ENCODE assay signal across 24 cellular contexts in genomic region chr9:87180361-87180760, GRCh38.
DNase-seq lines count a peak whose midpoint lies in the region; ATAC-seq, FAIRE-seq and TF ChIP-seq lines count a peak whose summit lies in the region.
"Had no signal": no experiment of that assay in that cellular context is flagged by ENCODE, and none has a peak within 500 bp of the region (broad histone marks: within the 10 kb centered on the region; RNA-seq: fewer than 3 reads in every experiment).

No MANE protein-coding gene starts in this region.

- intact Hi-C loops in mammary epithelial cell (cut with micrococcal nuclease) (no loop called here), MCF 10A (cut with micrococcal nuclease) (no loop called here)

- 35% methylated on average over 5 of the region's 5 CpGs for WGBS in mammary epithelial cell (ENCODE audit: low coverage, missing lambda C conversion rate)

- H3K4me3 Mint-ChIP-seq in MCF 10A (ENCODE audit: unreplicated experiment) (no peak overlapping the region), nephron (no peak overlapping the region), WTC11 (no peak overlapping the region)
- H3K4me3 Mint-ChIP-seq: B cell; CD4-positive, CD25-positive, alpha-beta regulatory T cell had no signal

- H3K9me3 ChIP-seq in mammary epithelial cell (replicated peaks; ENCODE audit: insufficient read depth, low read length): no peaks in the 10 kb centered on the region
- H3K9me3 ChIP-seq: Caco-2 had no signal

- H4K20me1 ChIP-seq in mammary epithelial cell (ENCODE audit: insufficient read depth, low read length): no peaks in the 10 kb centered on the region

- no peak for TF ChIP-seq POLR2A in erythroblast (IDR thresholded peaks at IDR 0.05; ENCODE audit: low read length)

- no TSS peak for BruUV-seq in mammary epithelial cell (replicated peaks; lab: Mats Ljungman, UMichigan)
- no TSS peak for BruUV-seq in MCF 10A (replicated peaks; lab: Mats Ljungman, UMichigan)

- no peaks in the 10 kb centered on the region for H3K27me3 ChIP-seq in mammary epithelial cell (ENCODE audit: insufficient read depth, low read length)

- POLR2A ChIA-PET in MCF 10A (lab: Yijun Ruan, JAX): interaction anchor here (0.6 to 2.2 kb wide), 2 partner anchors 14 to 114 kb away, joined by 3 to 6 read pairs; no protein-coding TSS in a partner anchor
- POLR2A ChIA-PET in WTC11 (lab: Charles Lee): no interaction called here

- in situ Hi-C loops in mammary epithelial cell (cut with MboI; ENCODE audit: low sequenced_read_pairs in 2 of 2): no loop called here

- peak overlapping the region; percentile 58 for H2AFZ ChIP-seq in mammary epithelial cell (ENCODE audit: low read depth, low read length)

- H3K27ac ChIP-seq in mammary epithelial cell (ENCODE audit: insufficient read depth, low read depth, low read length): peak overlapping the region; percentile 85

- H3K4me3 ChIP-seq in mammary epithelial cell (replicated peaks in 1 of 3; ENCODE audit: insufficient read depth in 1 of 3, low read depth in 2 of 3, low read length in 3 of 3): no peak overlapping the region
- H3K4me3 ChIP-seq: GM12878 had no signal

- TF ChIP-seq CTCF in mammary epithelial cell (conservative IDR thresholded peaks at IDR 0.05 in 1 of 2, IDR thresholded peaks at IDR 0.05 in 1 of 2; ENCODE audit: extremely low read depth in 1 of 2, insufficient read depth in 1 of 2, low read depth in 1 of 2, low read length in 2 of 2) (no peak), MCF 10A (IDR thresholded peaks at IDR 0.05; ENCODE audit: unreplicated experiment) (no peak), nephron (IDR thresholded peaks at IDR 0.05; ENCODE audit: unreplicated experiment in 3 of 3) (no peak), WTC11 (IDR thresholded peaks at IDR 0.05) (no peak)

- H3K36me3 Mint-ChIP-seq in MCF 10A (ENCODE audit: insufficient read depth, unreplicated experiment): no peaks in the 10 kb centered on the region
- peaks cover 4% of the 10 kb centered on the region for H3K36me3 Mint-ChIP-seq in nephron (ENCODE audit: low read depth)
- no peaks in the 10 kb centered on the region for H3K36me3 Mint-ChIP-seq in WTC11
- H3K36me3 Mint-ChIP-seq: CD4-positive, CD25-positive, alpha-beta regulatory T cell had no signal

- dilution Hi-C loops in mammary epithelial cell (cut with HindIII; ENCODE audit: low sequenced_read_pairs): no loop called here

- no peaks in the 10 kb centered on the region for H3K79me2 ChIP-seq in mammary epithelial cell (ENCODE audit: insufficient read depth, low read length)

- no peak for DNase-seq in mammary epithelial cell
- DNase-seq in MCF 10A (ENCODE audit: unreplicated experiment): no peak
- peak; percentile 88 to 95 for DNase-seq in erythroblast (lab: John Stamatoyannopoulos, UW)
- no peak for DNase-seq in DMS114 treated with DMSO at 0.1 percent for 48 hours (lab: John Stamatoyannopoulos, UW; ENCODE audit: unreplicated experiment)
- no peak for DNase-seq in WTC11 (ENCODE audit: low spot score)
- no peak for DNase-seq in frontal cortex (ENCODE audit: low spot score in 2 of 2)
- DNase-seq: 8988T; Caco-2; CD4-positive, CD25-positive, alpha-beta regulatory T cell; DMS53; KBM-7; NCI-H1105 treated with DMSO at 0.1 percent for 48 hours; NCI-H1694; NCI-H2081 treated with DMSO at 0.1 percent for 48 hours; NCI-H446 treated with DMSO at 0.1 percent for 48 hours; NK-92 treated with Interleukin-12 subunit alpha and Interleukin-12 subunit beta, amount 100 ng/mL, for 24 hours; SHP77 treated with DMSO at 0.1 percent for 48 hours had no signal

- FAIRE-seq in frontal cortex (lab: Jason Lieb, UNC): no peak
- FAIRE-seq: GM12878, H1, HepG2, RCC 7860 had no signal

- no peak for ATAC-seq in GM18498 (IDR thresholded peaks at IDR 0.05; ENCODE audit: unreplicated experiment)
- no peak for ATAC-seq in WTC11
- ATAC-seq: HepG2 had no signal

- H3K4me1 Mint-ChIP-seq in MCF 10A (ENCODE audit: insufficient read depth, unreplicated experiment) (peaks cover 18% of the 10 kb centered on the region), nephron (peaks cover 53% of the 10 kb centered on the region), WTC11 (peaks cover 11% of the 10 kb centered on the region)
- H3K4me1 Mint-ChIP-seq: B cell; CD4-positive, CD25-positive, alpha-beta regulatory T cell had no signal

- CTCF ChIA-PET in mammary epithelial cell (lab: Charles Lee; ENCODE audit: low non-redundant PET) (no interaction called here), MCF 10A (lab: Yijun Ruan, JAX) (interaction anchor here (0.7 to 0.9 kb wide), 3 partner anchors 13 to 232 kb away, joined by 3 to 4 read pairs (median 3); no protein-coding TSS in a partner anchor), WTC11 (lab: Charles Lee) (no interaction called here)

- peak overlapping the region; percentile 63 for H3K4me2 ChIP-seq in mammary epithelial cell (ENCODE audit: insufficient read depth, low read depth, low read length)

- peak overlapping the region; percentile 51 for H3K9ac ChIP-seq in mammary epithelial cell (ENCODE audit: insufficient read depth, low read length)

- no peak overlapping the region for H3K27ac Mint-ChIP-seq in MCF 10A (ENCODE audit: low read depth, unreplicated experiment)
- peak overlapping the region; percentile 69 to 84 (median 84) for H3K27ac Mint-ChIP-seq in nephron
- H3K27ac Mint-ChIP-seq in WTC11: no peak overlapping the region
- H3K27ac Mint-ChIP-seq: B cell; CD4-positive, CD25-positive, alpha-beta regulatory T cell had no signal

- H3K9me3 Mint-ChIP-seq in MCF 10A (ENCODE audit: unreplicated experiment): no peaks in the 10 kb centered on the region
- peaks cover 3% of the 10 kb centered on the region for H3K9me3 Mint-ChIP-seq in nephron
- peaks cover 6% of the 10 kb centered on the region for H3K9me3 Mint-ChIP-seq in WTC11

- H3K4me1 ChIP-seq in mammary epithelial cell (ENCODE audit: insufficient read depth, low read length): peaks cover 22% of the 10 kb centered on the region
- H3K4me1 ChIP-seq: Caco-2 had no signal

- H3K27me3 Mint-ChIP-seq in MCF 10A (ENCODE audit: insufficient read depth, unreplicated experiment) (no peaks in the 10 kb centered on the region), nephron (ENCODE audit: low read depth) (no peaks in the 10 kb centered on the region), WTC11 (ENCODE audit: low read depth) (no peaks in the 10 kb centered on the region)
- H3K27me3 Mint-ChIP-seq: B cell had no signal

- H3K36me3 ChIP-seq in mammary epithelial cell (ENCODE audit: insufficient read depth, low read length): no peaks in the 10 kb centered on the region

TF ChIP-seq in WTC11, 78 proteins besides CTCF, POLR2A, EP300 and RAD21:
- TF ChIP-seq, protein P1, sequence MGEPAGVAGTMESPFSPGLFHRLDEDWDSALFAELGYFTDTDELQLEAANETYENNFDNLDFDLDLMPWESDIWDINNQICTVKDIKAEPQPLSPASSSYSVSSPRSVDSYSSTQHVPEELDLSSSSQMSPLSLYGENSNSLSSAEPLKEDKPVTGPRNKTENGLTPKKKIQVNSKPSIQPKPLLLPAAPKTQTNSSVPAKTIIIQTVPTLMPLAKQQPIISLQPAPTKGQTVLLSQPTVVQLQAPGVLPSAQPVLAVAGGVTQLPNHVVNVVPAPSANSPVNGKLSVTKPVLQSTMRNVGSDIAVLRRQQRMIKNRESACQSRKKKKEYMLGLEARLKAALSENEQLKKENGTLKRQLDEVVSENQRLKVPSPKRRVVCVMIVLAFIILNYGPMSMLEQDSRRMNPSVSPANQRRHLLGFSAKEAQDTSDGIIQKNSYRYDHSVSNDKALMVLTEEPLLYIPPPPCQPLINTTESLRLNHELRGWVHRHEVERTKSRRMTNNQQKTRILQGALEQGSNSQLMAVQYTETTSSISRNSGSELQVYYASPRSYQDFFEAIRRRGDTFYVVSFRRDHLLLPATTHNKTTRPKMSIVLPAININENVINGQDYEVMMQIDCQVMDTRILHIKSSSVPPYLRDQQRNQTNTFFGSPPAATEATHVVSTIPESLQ (CRISPR knock-in tag; IDR thresholded peaks at IDR 0.05): no peak
- TF ChIP-seq CREM (CRISPR knock-in tag; IDR thresholded peaks at IDR 0.05) (no peak), ZBTB21 (CRISPR knock-in tag; IDR thresholded peaks at IDR 0.05; ENCODE audit: borderline replicate concordance) (no peak), ESRRA (CRISPR knock-in tag; IDR thresholded peaks at IDR 0.05; ENCODE audit: borderline replicate concordance) (no peak), SMAD4 (CRISPR knock-in tag; IDR thresholded peaks at IDR 0.05) (no peak), CREB1 (CRISPR knock-in tag; IDR thresholded peaks at IDR 0.05) (no peak), ATF1 (CRISPR knock-in tag; IDR thresholded peaks at IDR 0.05) (no peak)
- TF ChIP-seq, protein P2, sequence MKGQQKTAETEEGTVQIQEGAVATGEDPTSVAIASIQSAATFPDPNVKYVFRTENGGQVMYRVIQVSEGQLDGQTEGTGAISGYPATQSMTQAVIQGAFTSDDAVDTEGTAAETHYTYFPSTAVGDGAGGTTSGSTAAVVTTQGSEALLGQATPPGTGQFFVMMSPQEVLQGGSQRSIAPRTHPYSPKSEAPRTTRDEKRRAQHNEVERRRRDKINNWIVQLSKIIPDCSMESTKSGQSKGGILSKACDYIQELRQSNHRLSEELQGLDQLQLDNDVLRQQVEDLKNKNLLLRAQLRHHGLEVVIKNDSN (CRISPR knock-in tag; IDR thresholded peaks at IDR 0.05): no peak

Comparison
In these comparisons a context has a peak if more than half of its experiments do, and no peak if none do; other contexts are left out.
1. DNase-seq: peak in erythroblast (2 of 2); none in mammary epithelial cell (single experiment), MCF 10A (single experiment), DMS114 treated with DMSO at 0.1 percent for 48 hours (single experiment), WTC11 (single experiment) and frontal cortex (0 of 2).
2. H3K27ac Mint-ChIP-seq: peak in nephron (3 of 3); none in MCF 10A (single experiment) and WTC11 (single experiment).